ENCODE assay signal across 8 cellular contexts in the genomic region with DNA sequence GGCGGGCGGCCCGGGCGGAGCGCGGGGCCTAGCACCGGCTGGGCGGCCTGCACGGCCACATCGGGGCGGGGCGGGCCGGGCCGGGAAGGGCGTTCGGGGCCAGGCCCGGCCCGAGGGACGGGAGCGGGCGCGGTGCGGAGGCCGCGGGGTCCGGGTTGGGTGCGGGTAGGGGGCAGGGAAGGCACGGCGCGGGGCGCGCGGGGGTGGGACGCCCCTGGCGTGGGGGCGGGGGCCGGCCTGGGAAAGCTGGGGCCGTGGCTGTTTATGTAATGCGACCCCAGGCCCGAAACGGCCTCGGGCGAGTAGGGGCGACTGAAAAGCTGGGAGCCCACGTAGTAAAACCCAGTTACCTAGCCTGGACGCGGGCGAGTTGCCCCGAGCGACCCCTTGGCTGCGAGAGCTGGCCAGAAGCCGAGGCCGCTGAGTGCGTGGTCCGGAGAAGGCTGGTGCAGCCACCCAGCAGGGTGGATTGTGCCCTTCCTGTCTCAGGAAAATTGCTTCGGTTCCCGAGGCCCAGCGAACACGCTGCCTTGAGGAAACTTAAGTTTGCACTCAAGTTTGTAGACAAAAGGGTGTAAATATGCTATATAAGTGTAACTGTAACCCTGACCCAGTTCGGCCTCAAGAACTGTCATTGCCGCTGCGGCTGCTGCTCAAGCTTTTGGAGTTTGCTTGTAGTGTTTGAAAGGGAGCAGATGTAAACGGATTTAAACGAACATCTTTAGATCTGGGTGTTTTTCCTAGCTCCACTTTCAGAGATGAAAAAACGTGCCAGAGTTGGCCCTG. TPM values are rescaled to one million over a fixed set of nuclear protein-coding genes. Genes with fewer than 3 reads are reported as not detected.
DNase-seq lines count a peak whose midpoint lies in the region; ATAC-seq and TF ChIP-seq lines count a peak whose summit lies in the region.

No MANE protein-coding gene starts in this region.

- ATAC-seq in CD4-positive, CD25-positive, alpha-beta regulatory T cell (ENCODE audit: low read depth in 2 of 2), result peak; percentile 21 to 36
- peak; percentile 34 for ATAC-seq in GM19351 (IDR thresholded peaks at IDR 0.05; ENCODE audit: unreplicated experiment)
- peak; percentile 27 for ATAC-seq in HG03378 (IDR thresholded peaks at IDR 0.05; ENCODE audit: unreplicated experiment)
- peak; percentile 50 for ATAC-seq in left lobe of liver

- H3K4me1 Mint-ChIP-seq in CD4-positive, CD25-positive, alpha-beta regulatory T cell, result peaks cover 30 to 63% (median 46%) of the 10 kb centered on the region in 4 donors
- peaks cover 54% of the 10 kb centered on the region for H3K4me1 Mint-ChIP-seq in chondrocyte (ENCODE audit: low read depth)

- DNase-seq in CD4-positive, CD25-positive, alpha-beta regulatory T cell, result peak in 2 of 3 donors; percentile 26 to 43
- DNase-seq in T-helper 9 cell, result peak; percentile 2
- DNase-seq in chondrocyte (ENCODE audit: low spot score), result no peak
- DNase-seq in left lobe of liver (ENCODE audit: low spot score), result peak; percentile 69
- peak; percentile 39 for DNase-seq in stimulated activated CD8-positive, alpha-beta memory T cell treated with anti-CD3 and anti-CD28 coated beads, Interleukin-4, amount 100 ng/mL, for 48 hours
- no peak for DNase-seq in OCI-M2 (lab: John Stamatoyannopoulos, UW; ENCODE audit: unreplicated experiment)

- no peaks in the 10 kb centered on the region for H3K9me3 Mint-ChIP-seq in CD4-positive, CD25-positive, alpha-beta regulatory T cell
- no peaks in the 10 kb centered on the region for H3K9me3 Mint-ChIP-seq in chondrocyte (ENCODE audit: low read depth)

- peak overlapping the region; percentile 90 for H3K4me3 ChIP-seq in CD4-positive, CD25-positive, alpha-beta regulatory T cell (ENCODE audit: low read depth, low read length)

- H3K27ac Mint-ChIP-seq in CD4-positive, CD25-positive, alpha-beta regulatory T cell, result peak overlapping the region; percentile 16 to 94 (median 91)
- H3K27ac Mint-ChIP-seq in chondrocyte (ENCODE audit: unreplicated experiment), result peak overlapping the region; percentile 89

- H3K4me1 ChIP-seq in CD4-positive, CD25-positive, alpha-beta regulatory T cell (ENCODE audit: control insufficient read depth, insufficient read depth, low read length, poor library complexity, severe bottlenecking), result peaks cover 51% of the 10 kb centered on the region

- H3K9me3 ChIP-seq in CD4-positive, CD25-positive, alpha-beta regulatory T cell (ENCODE audit: control insufficient read depth in 2 of 2, low read length in 2 of 2), result no peaks in the 10 kb centered on the region

- peak overlapping the region; percentile 84 for H3K27ac ChIP-seq in CD4-positive, CD25-positive, alpha-beta regulatory T cell (ENCODE audit: insufficient read depth, low read length, poor library complexity, severe bottlenecking)

- no peaks in the 10 kb centered on the region for H3K36me3 Mint-ChIP-seq in CD4-positive, CD25-positive, alpha-beta regulatory T cell
- peaks cover 5% of the 10 kb centered on the region for H3K36me3 Mint-ChIP-seq in chondrocyte (ENCODE audit: low read depth)

- H3K4me3 Mint-ChIP-seq in CD4-positive, CD25-positive, alpha-beta regulatory T cell, result peak overlapping the region; percentile 89 to 98 (median 92)
- peak overlapping the region; percentile 71 for H3K4me3 Mint-ChIP-seq in chondrocyte (ENCODE audit: unreplicated experiment)

- TF ChIP-seq CTCF in chondrocyte (IDR thresholded peaks at IDR 0.05), result no peak

- no peaks in the 10 kb centered on the region for H3K36me3 ChIP-seq in CD4-positive, CD25-positive, alpha-beta regulatory T cell (ENCODE audit: control insufficient read depth, insufficient read depth, low read length)

- H3K27me3 ChIP-seq in CD4-positive, CD25-positive, alpha-beta regulatory T cell (ENCODE audit: control insufficient read depth, insufficient read depth, low read length), result no peaks in the 10 kb centered on the region

- no peaks in the 10 kb centered on the region for H3K27me3 Mint-ChIP-seq in CD4-positive, CD25-positive, alpha-beta regulatory T cell
- H3K27me3 Mint-ChIP-seq in chondrocyte (ENCODE audit: low read depth), result no peaks in the 10 kb centered on the region

RNA-seq across cellular contexts. Expression of a gene that starts 0.6 kb away (rescaled TPM):
- total RNA-seq in CD4-positive, CD25-positive, alpha-beta regulatory T cell, result 42.7 TPM
- polyA plus RNA-seq in CD4-positive, CD25-positive, alpha-beta regulatory T cell, result 10 to 100 TPM; 11.3 to 18.5 (median 16.5) TPM
- 31.4 to 32.7 TPM (median 31.7 TPM) in 3 replicates for total RNA-seq in chondrocyte
- 22.0 TPM for total RNA-seq in left lobe of liver

Comparison
In these comparisons a context has a peak if more than half of its experiments do, and no peak if none do; other contexts are left out.
1. DNase-seq: peak in CD4-positive, CD25-positive, alpha-beta regulatory T cell (2 of 3), T-helper 9 cell (single experiment), left lobe of liver (single experiment) and stimulated activated CD8-positive, alpha-beta memory T cell treated with anti-CD3 and anti-CD28 coated beads, Interleukin-4, amount 100 ng/mL, for 48 hours (single experiment); none in chondrocyte (single experiment) and OCI-M2 (single experiment).
2. Peak in every context shown above with its lines, with median percentiles within 50 percentile points of each other: ATAC-seq.